Comparison of ENCODE assay signal across 16 cellular contexts in the genomic region with DNA sequence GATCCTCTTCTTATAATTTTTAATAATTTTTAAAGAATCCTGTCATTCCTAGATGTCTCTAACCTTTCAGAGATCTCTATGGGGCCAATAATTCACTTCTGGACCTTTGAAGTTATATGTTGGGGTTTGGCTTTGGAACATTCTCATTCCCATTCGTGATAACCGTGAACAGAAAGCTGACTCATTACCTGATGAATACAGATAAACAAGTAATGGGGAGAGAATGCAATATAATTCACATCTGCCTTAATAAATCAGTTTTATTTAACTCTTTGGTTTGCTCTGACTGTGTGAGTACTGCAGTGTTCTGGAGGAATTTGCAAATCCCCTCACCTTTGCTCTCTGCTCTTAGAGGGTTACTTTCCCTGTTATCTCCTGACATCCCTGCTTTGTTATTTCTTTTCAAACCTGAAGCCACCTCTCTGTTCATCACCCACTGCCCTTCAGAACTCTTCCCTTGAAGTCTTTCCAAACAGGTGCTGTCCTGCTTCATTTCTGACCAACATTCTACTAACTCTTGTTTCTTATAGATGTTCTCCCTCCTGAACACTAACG.
DNase-seq lines count a peak whose midpoint lies in the region; ATAC-seq and TF ChIP-seq lines count a peak whose summit lies in the region.
"Had no signal": no experiment of that assay in that cellular context is flagged by ENCODE, and none has a peak within 500 bp of the region (broad histone marks: within the 10 kb centered on the region; RNA-seq: fewer than 3 reads in every experiment).

No MANE protein-coding gene starts in this region.

- DNase-seq in MCF 10A (ENCODE audit: unreplicated experiment) = no peak
- DNase-seq in breast epithelium (ENCODE audit: low spot score in 2 of 2) = no peak
- no peak for DNase-seq in SK-N-SH
- peak; percentile 36 to 55 for DNase-seq in foreskin fibroblast
- DNase-seq in WTC11 (ENCODE audit: low spot score) = no peak
- no peak for DNase-seq in heart right ventricle
- no peak for DNase-seq in T-helper 17 cell
- no peak for DNase-seq in GDM1 (lab: John Stamatoyannopoulos, UW)
- DNase-seq: aorta; hypothalamus; KBM-7; NCI-H1436 treated with DMSO at 0.1 percent for 48 hours; ovary; stimulated activated CD4-positive, alpha-beta T cell treated with anti-CD3 and anti-CD28 coated beads, Interleukin-12 subunit alpha, Interleukin-12 subunit beta, amount 100 ng/mL, for 4 hours; stimulated activated naive CD8-positive, alpha-beta T cell treated with anti-CD3 and anti-CD28 coated beads, Interleukin-15, Interleukin-2, amounts not matched to agents 100 U/mL and 50 U/mL, for 24 hours had no signal

- TF ChIP-seq RAD21 in SK-N-SH (IDR thresholded peaks at IDR 0.05; ENCODE audit: low read length) = no peak

- no peaks in the 10 kb centered on the region for H4K20me1 ChIP-seq in SK-N-SH (ENCODE audit: insufficient read depth)

- TF ChIP-seq CTCF in MCF 10A (IDR thresholded peaks at IDR 0.05; ENCODE audit: unreplicated experiment) (no peak), breast epithelium (IDR thresholded peaks at IDR 0.05) (no peak), SK-N-SH (IDR thresholded peaks at IDR 0.05) (no peak), foreskin fibroblast (IDR thresholded peaks at IDR 0.05; ENCODE audit: low read depth, low read length) (no peak), WTC11 (IDR thresholded peaks at IDR 0.05) (no peak), heart right ventricle (IDR thresholded peaks at IDR 0.05) (no peak)

- H3K4me2 ChIP-seq in SK-N-SH = no peak overlapping the region

- ATAC-seq in WTC11 (no peak), heart right ventricle (no peak), T-helper 17 cell (no peak)

- POLR2A ChIA-PET in MCF 10A (lab: Yijun Ruan, JAX) (interaction anchor here (0.8 to 4.8 kb wide), 26 partner anchors 10 to 225 kb away, joined by 3 to 38 read pairs (median 4); no protein-coding TSS in a partner anchor), SK-N-SH (lab: Yijun Ruan, JAX) (no interaction called here), WTC11 (lab: Charles Lee) (no interaction called here)

- H3K27me3 ChIP-seq in breast epithelium = no peaks in the 10 kb centered on the region
- no peaks in the 10 kb centered on the region for H3K27me3 ChIP-seq in SK-N-SH (ENCODE audit: insufficient read depth)
- no peaks in the 10 kb centered on the region for H3K27me3 ChIP-seq in heart right ventricle
- H3K27me3 ChIP-seq: esophagus muscularis mucosa, ovary had no signal

- H3K4me1 ChIP-seq in breast epithelium = peaks cover 0 to 7% of the 10 kb centered on the region in 2 donors
- H3K4me1 ChIP-seq in SK-N-SH (ENCODE audit: control insufficient read depth in 1 of 2, insufficient read depth in 2 of 2, low read depth in 1 of 2, low read length in 1 of 2) = peaks cover 8 to 30% of the 10 kb centered on the region in 2 experiments
- peaks cover 9 to 38% (median 24%) of the 10 kb centered on the region in 9 donors for H3K4me1 ChIP-seq in heart right ventricle

- peaks cover 16% of the 10 kb centered on the region for H3F3A ChIP-seq in SK-N-SH (replicated peaks; ENCODE audit: insufficient read depth)

- peaks cover 65% of the 10 kb centered on the region for H3K4me1 Mint-ChIP-seq in MCF 10A (ENCODE audit: insufficient read depth, unreplicated experiment)
- H3K4me1 Mint-ChIP-seq in WTC11 = peaks cover 43% of the 10 kb centered on the region
- H3K4me1 Mint-ChIP-seq in T-helper 17 cell = peaks cover 22% of the 10 kb centered on the region

- H3K9me3 Mint-ChIP-seq in MCF 10A (ENCODE audit: unreplicated experiment) = no peaks in the 10 kb centered on the region
- peaks cover 10% of the 10 kb centered on the region for H3K9me3 Mint-ChIP-seq in WTC11

- H3K27ac ChIP-seq in breast epithelium = no peak overlapping the region
- no peak overlapping the region; a peak in 1 of 4 replicates for H3K27ac ChIP-seq in SK-N-SH (ENCODE audit: low read depth in 2 of 2, low read length in 1 of 2)
- H3K27ac ChIP-seq in heart right ventricle = peak overlapping the region in 1 of 10 donors; percentile 16
- H3K27ac ChIP-seq: esophagus muscularis mucosa, ovary had no signal

- TF ChIP-seq POLR2A in breast epithelium (IDR thresholded peaks at IDR 0.05) = no peak

- H3K36me3 ChIP-seq in breast epithelium = no peaks in the 10 kb centered on the region
- peaks cover 0 to 3% of the 10 kb centered on the region in 2 experiments for H3K36me3 ChIP-seq in SK-N-SH (replicated peaks in 1 of 2; ENCODE audit: control insufficient read depth in 1 of 2, insufficient read depth in 2 of 2, low read length in 1 of 2)
- H3K36me3 ChIP-seq in heart right ventricle = no peaks in the 10 kb centered on the region
- H3K36me3 ChIP-seq: esophagus muscularis mucosa, ovary had no signal

- no peak overlapping the region for H3K9ac ChIP-seq in SK-N-SH

- intact Hi-C loops in MCF 10A (cut with micrococcal nuclease) (no loop called here), breast epithelium (cut with DNase I; ENCODE audit: low total_unique reads) (no loop called here), heart right ventricle (cut with DNase I) (loop anchor here in 1 of 10 donors (10.0 kb wide), 1 partner anchor 67 kb away; no protein-coding TSS in a partner anchor)

- WGBS in SK-N-SH (ENCODE audit: low lambda C conversion rate) = 30% methylated on average over 3 of the region's 3 CpGs
- WGBS in heart right ventricle, 2 donors = 39 to 51% methylated on average over 3 of the region's 3 CpGs

- H3K9me3 ChIP-seq in breast epithelium (no peaks in the 10 kb centered on the region), SK-N-SH (no peaks in the 10 kb centered on the region), heart right ventricle (no peaks in the 10 kb centered on the region), T-helper 17 cell (ENCODE audit: control insufficient read depth, low read length, poor library complexity, severe bottlenecking) (no peaks in the 10 kb centered on the region)
- H3K9me3 ChIP-seq: esophagus muscularis mucosa, ovary had no signal

- no peaks in the 10 kb centered on the region for H3K79me2 ChIP-seq in SK-N-SH (ENCODE audit: insufficient read depth)

- H3K36me3 Mint-ChIP-seq in MCF 10A (ENCODE audit: insufficient read depth, unreplicated experiment) = no peaks in the 10 kb centered on the region
- H3K36me3 Mint-ChIP-seq in WTC11 = peaks cover 15% of the 10 kb centered on the region
- H3K36me3 Mint-ChIP-seq in T-helper 17 cell (ENCODE audit: low read depth) = peaks cover 3% of the 10 kb centered on the region

- H3K27ac Mint-ChIP-seq in MCF 10A (ENCODE audit: low read depth, unreplicated experiment) (peak overlapping the region; percentile 90), WTC11 (no peak overlapping the region), T-helper 17 cell (no peak overlapping the region)

- TF ChIP-seq EP300 in SK-N-SH (IDR thresholded peaks at IDR 0.05; ENCODE audit: borderline replicate concordance in 1 of 2, low read depth in 1 of 2, low read length in 1 of 2) = peak in 1 of 2 experiments; percentile 53; a peak in 1 of 4 replicates

- no TSS peak for BruUV-seq in MCF 10A (replicated peaks; lab: Mats Ljungman, UMichigan)

- H3K4me3 Mint-ChIP-seq in MCF 10A (ENCODE audit: unreplicated experiment) = peak overlapping the region; percentile 2
- H3K4me3 Mint-ChIP-seq in WTC11 = no peak overlapping the region
- H3K4me3 Mint-ChIP-seq in T-helper 17 cell = no peak overlapping the region

- no peaks in the 10 kb centered on the region for H3K9me2 ChIP-seq in SK-N-SH

- H3K27me3 Mint-ChIP-seq in MCF 10A (ENCODE audit: insufficient read depth, unreplicated experiment) (no peaks in the 10 kb centered on the region), WTC11 (ENCODE audit: low read depth) (no peaks in the 10 kb centered on the region), T-helper 17 cell (no peaks in the 10 kb centered on the region)

- H3K4me3 ChIP-seq in breast epithelium = no peak overlapping the region
- H3K4me3 ChIP-seq in SK-N-SH (ENCODE audit: low read depth in 2 of 2, low read length in 1 of 2) = no peak overlapping the region
- H3K4me3 ChIP-seq in foreskin fibroblast (ENCODE audit: low read depth in 1 of 2, low read length in 2 of 2) = no peak overlapping the region
- no peak overlapping the region for H3K4me3 ChIP-seq in heart right ventricle
- H3K4me3 ChIP-seq: esophagus muscularis mucosa, ovary had no signal

- CTCF ChIA-PET in MCF 10A (lab: Yijun Ruan, JAX) = interaction anchor here (0.6 kb wide), 1 partner anchor 69 kb away, joined by 3 read pairs; no protein-coding TSS in a partner anchor
- CTCF ChIA-PET in SK-N-SH (lab: Yijun Ruan, JAX) = interaction anchor here (1.7 kb wide), 1 partner anchor 8 kb away, joined by 5 read pairs; no protein-coding TSS in a partner anchor
- CTCF ChIA-PET in WTC11 (lab: Charles Lee) = no interaction called here

- H2AFZ ChIP-seq in SK-N-SH (ENCODE audit: low read depth) = no peak overlapping the region

TF ChIP-seq in SK-N-SH, 30 proteins besides CTCF, POLR2A, EP300 and RAD21 (continues in another document):
- TF ChIP-seq POLR2AphosphoS5 (IDR thresholded peaks at IDR 0.05; ENCODE audit: low read depth, low read length) (peak; percentile 26; the same call in 1 of the 2 replicates), NFIC (IDR thresholded peaks at IDR 0.05; ENCODE audit: borderline replicate concordance) (peak; percentile 56; the same call in 1 of the 2 replicates)
- TF ChIP-seq, protein P1, sequence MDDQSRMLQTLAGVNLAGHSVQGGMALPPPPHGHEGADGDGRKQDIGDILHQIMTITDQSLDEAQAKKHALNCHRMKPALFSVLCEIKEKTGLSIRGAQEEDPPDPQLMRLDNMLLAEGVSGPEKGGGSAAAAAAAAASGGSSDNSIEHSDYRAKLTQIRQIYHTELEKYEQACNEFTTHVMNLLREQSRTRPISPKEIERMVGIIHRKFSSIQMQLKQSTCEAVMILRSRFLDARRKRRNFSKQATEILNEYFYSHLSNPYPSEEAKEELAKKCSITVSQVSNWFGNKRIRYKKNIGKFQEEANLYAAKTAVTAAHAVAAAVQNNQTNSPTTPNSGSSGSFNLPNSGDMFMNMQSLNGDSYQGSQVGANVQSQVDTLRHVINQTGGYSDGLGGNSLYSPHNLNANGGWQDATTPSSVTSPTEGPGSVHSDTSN (IDR thresholded peaks at IDR 0.05) = peak; percentile 78

TF ChIP-seq in WTC11, 78 proteins besides CTCF, POLR2A, EP300 and RAD21 (continues in another document):
- TF ChIP-seq SP1 (CRISPR knock-in tag; conservative IDR thresholded peaks at IDR 0.05) (no peak), ZNF219 (CRISPR knock-in tag; IDR thresholded peaks at IDR 0.05; ENCODE audit: borderline replicate concordance) (no peak), CREM (CRISPR knock-in tag; IDR thresholded peaks at IDR 0.05) (no peak), RORB (CRISPR knock-in tag; IDR thresholded peaks at IDR 0.05) (no peak), GABPB1 (CRISPR knock-in tag; IDR thresholded peaks at IDR 0.05) (no peak)
- TF ChIP-seq, protein P2, sequence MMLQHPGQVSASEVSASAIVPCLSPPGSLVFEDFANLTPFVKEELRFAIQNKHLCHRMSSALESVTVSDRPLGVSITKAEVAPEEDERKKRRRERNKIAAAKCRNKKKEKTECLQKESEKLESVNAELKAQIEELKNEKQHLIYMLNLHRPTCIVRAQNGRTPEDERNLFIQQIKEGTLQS (CRISPR knock-in tag; conservative IDR thresholded peaks at IDR 0.05) = no peak

Comparison
In these comparisons a context has a peak if more than half of its experiments do, and no peak if none do; other contexts are left out.
1. DNase-seq: peak in foreskin fibroblast (2 of 2); none in MCF 10A (single experiment), breast epithelium (0 of 2), SK-N-SH (single experiment), WTC11 (single experiment), heart right ventricle (0 of 2), T-helper 17 cell (0 of 3) and GDM1 (single experiment).